In the genomic region with DNA sequence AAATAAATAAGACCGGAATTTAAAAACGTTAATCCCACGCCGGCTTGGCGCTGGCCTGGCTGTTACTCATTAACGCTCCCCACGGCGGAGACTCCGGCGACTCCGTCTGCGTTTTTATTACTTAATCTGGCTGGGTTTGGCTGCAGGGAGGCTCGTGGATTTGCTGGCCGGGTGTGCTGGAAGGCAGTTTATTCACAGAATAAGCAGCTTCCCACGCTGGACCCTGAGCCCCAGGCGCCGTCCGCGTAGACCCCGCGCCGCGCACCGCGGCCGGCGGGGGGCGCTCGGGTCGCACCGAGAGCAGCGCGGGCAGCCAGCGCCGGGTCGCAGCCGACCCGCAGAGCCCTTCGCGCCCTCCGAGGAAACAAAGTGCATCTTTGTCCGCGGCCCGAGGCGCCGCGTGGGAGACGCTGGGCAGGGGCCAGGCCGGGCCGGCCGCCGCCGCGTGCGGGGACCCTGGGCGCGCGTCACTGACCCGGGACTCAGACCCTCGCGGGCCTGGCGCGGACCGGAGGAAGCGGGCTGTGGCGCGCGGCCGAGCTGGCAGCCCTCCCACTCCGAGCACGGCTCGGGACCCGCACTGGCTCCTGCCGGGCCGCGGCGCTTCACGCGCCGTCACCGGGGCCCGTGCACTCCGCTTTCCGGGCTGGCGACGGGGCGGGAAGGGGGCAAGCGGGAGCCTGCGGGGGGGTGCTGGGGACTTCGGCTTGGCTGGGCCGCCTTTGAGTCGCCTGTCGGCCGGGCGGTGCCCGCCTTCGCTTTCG, we compare ENCODE assay signal across 8 cellular contexts. TPM values are rescaled to one million over a fixed set of nuclear protein-coding genes. Genes with fewer than 3 reads are reported as not detected.
DNase-seq lines count a peak whose midpoint lies in the region; ATAC-seq, FAIRE-seq and TF ChIP-seq lines count a peak whose summit lies in the region.

No MANE protein-coding gene starts in this region.

- peak; percentile 20 for DNase-seq in D721Med (ENCODE audit: insufficient read length, low spot score)
- DNase-seq in SK-N-MC (ENCODE audit: low read depth, low spot score), result no peak
- DNase-seq in activated naive CD8-positive, alpha-beta T cell treated with anti-CD3 and anti-CD28 coated beads, Interleukin-2, amount 10 ng/mL, durations not matched to agents 7 days and 5 days, result peak; percentile 87
- DNase-seq in cardiac muscle cell (ENCODE audit: low read depth in 1 of 2, low spot score in 1 of 2), result peak; percentile 83 to 88
- peak in 5 of 6 donors; percentile 48 to 87 (median 65) for DNase-seq in pancreas
- DNase-seq in tibial nerve (ENCODE audit: low spot score in 2 of 2), result peak; percentile 36 to 52

- ATAC-seq in GM19455 (IDR thresholded peaks at IDR 0.05; ENCODE audit: unreplicated experiment) (peak; percentile 59), HG03558 (IDR thresholded peaks at IDR 0.05; ENCODE audit: extremely low read depth, unreplicated experiment) (peak; percentile 28), pancreas (peak; percentile 62 to 75 (median 74))
- ATAC-seq in activated naive CD8-positive, alpha-beta T cell treated with anti-CD3 and anti-CD28 coated beads, Interleukin-2, amount 10 ng/mL, durations not matched to agents 7 days and 5 days (ENCODE audit: low read depth), result peak; percentile 37

- no peak for TF ChIP-seq POLR2A in tibial nerve (IDR thresholded peaks at IDR 0.05)

- peaks cover 37% of the 10 kb centered on the region for H3K4me1 Mint-ChIP-seq in activated naive CD8-positive, alpha-beta T cell treated with anti-CD3 and anti-CD28 coated beads, Interleukin-2, amount 10 ng/mL, durations not matched to agents 7 days and 5 days

- H3K36me3 Mint-ChIP-seq in activated naive CD8-positive, alpha-beta T cell treated with anti-CD3 and anti-CD28 coated beads, Interleukin-2, amount 10 ng/mL, durations not matched to agents 7 days and 5 days, result no peaks in the 10 kb centered on the region

- H3K27me3 ChIP-seq in cardiac muscle cell (no peaks in the 10 kb centered on the region), pancreas (no peaks in the 10 kb centered on the region), tibial nerve (no peaks in the 10 kb centered on the region)

- TF ChIP-seq EP300 in tibial nerve (IDR thresholded peaks at IDR 0.05), result peak in 1 of 2 donors; percentile 9

- peak overlapping the region; percentile 99 for H3K27ac Mint-ChIP-seq in activated naive CD8-positive, alpha-beta T cell treated with anti-CD3 and anti-CD28 coated beads, Interleukin-2, amount 10 ng/mL, durations not matched to agents 7 days and 5 days

- WGBS in pancreas, 2 donors, result 0 to 1% methylated on average over 73 to 98 of the region's 98 CpGs
- WGBS in tibial nerve, 2 donors, result 0 to 1% methylated on average over 13 to 18 of the region's 98 CpGs

- H3K36me3 ChIP-seq in SK-N-MC (ENCODE audit: insufficient read depth, low read length) (no peaks in the 10 kb centered on the region), cardiac muscle cell (no peaks in the 10 kb centered on the region), pancreas (no peaks in the 10 kb centered on the region), tibial nerve (no peaks in the 10 kb centered on the region)

- POLR2A ChIA-PET in activated naive CD8-positive, alpha-beta T cell treated with anti-CD3 and anti-CD28 coated beads, Interleukin-2, amount 10 ng/mL, durations not matched to agents 7 days and 5 days (lab: Charles Lee), result interaction anchor here (0.6 to 2.4 kb wide), 31 partner anchors 9 to 519 kb away, joined by 3 to 25 read pairs (median 4); a partner anchor contains a TSS

- H3K4me1 ChIP-seq in cardiac muscle cell (ENCODE audit: low read depth), result peaks cover 15% of the 10 kb centered on the region
- peaks cover 0 to 25% (median 0%) of the 10 kb centered on the region in 3 donors for H3K4me1 ChIP-seq in pancreas
- H3K4me1 ChIP-seq in tibial nerve, result peaks cover 0 to 41% (median 12%) of the 10 kb centered on the region in 4 donors

- peak overlapping the region; percentile 76 for H3K4me3 ChIP-seq in SK-N-MC
- peak overlapping the region; percentile 76 for H3K4me3 ChIP-seq in cardiac muscle cell
- H3K4me3 ChIP-seq in pancreas, result peak overlapping the region; percentile 74 to 98 (median 82)
- peak overlapping the region; percentile 43 to 97 (median 86) for H3K4me3 ChIP-seq in tibial nerve

- H3K27ac ChIP-seq in SK-N-MC, result peak overlapping the region; percentile 78
- H3K27ac ChIP-seq in cardiac muscle cell, result peak overlapping the region; percentile 76
- H3K27ac ChIP-seq in pancreas, result peak overlapping the region; percentile 88 to 97 (median 94)
- peak overlapping the region; percentile 97 to 99 (median 97) for H3K27ac ChIP-seq in tibial nerve

- intact Hi-C loops in pancreas (cut with DNase I), result loop anchor here in 2 of 3 donors (10.0 kb wide), 1 partner anchor 208 kb away; no protein-coding TSS in a partner anchor

- H3K9me3 ChIP-seq in SK-N-MC (ENCODE audit: low read depth, low read length), result no peaks in the 10 kb centered on the region
- H3K9me3 ChIP-seq in cardiac muscle cell (ENCODE audit: low read depth), result no peaks in the 10 kb centered on the region
- H3K9me3 ChIP-seq in pancreas, result no peaks in the 10 kb centered on the region
- no peaks in the 10 kb centered on the region for H3K9me3 ChIP-seq in tibial nerve

- no peaks in the 10 kb centered on the region for H3K9me3 Mint-ChIP-seq in activated naive CD8-positive, alpha-beta T cell treated with anti-CD3 and anti-CD28 coated beads, Interleukin-2, amount 10 ng/mL, durations not matched to agents 7 days and 5 days

- FAIRE-seq in D721Med (lab: Jason Lieb, UNC), result no peak
- FAIRE-seq in pancreas (lab: Jason Lieb, UNC), result no peak

- TF ChIP-seq CTCF in D721Med (IDR thresholded peaks at IDR 0.05; ENCODE audit: insufficient read depth, missing control alignments) (peak; percentile 55), cardiac muscle cell (IDR thresholded peaks at IDR 0.05; ENCODE audit: low read depth, low read length) (peak; percentile 51), pancreas (IDR thresholded peaks at IDR 0.05) (peak in 3 of 4 donors; percentile 49 to 75 (median 74)), tibial nerve (IDR thresholded peaks at IDR 0.05) (peak; percentile 79 to 98 (median 94))

- H3K4me3 Mint-ChIP-seq in activated naive CD8-positive, alpha-beta T cell treated with anti-CD3 and anti-CD28 coated beads, Interleukin-2, amount 10 ng/mL, durations not matched to agents 7 days and 5 days, result peak overlapping the region; percentile 96

- peak overlapping the region; percentile 76 for H3K9ac ChIP-seq in SK-N-MC (ENCODE audit: insufficient read length)

- no peaks in the 10 kb centered on the region for H3K27me3 Mint-ChIP-seq in activated naive CD8-positive, alpha-beta T cell treated with anti-CD3 and anti-CD28 coated beads, Interleukin-2, amount 10 ng/mL, durations not matched to agents 7 days and 5 days

RNA-seq across cellular contexts. Expression of a gene that starts 0.6 kb away (rescaled TPM):
- 10 to 100 TPM; 19.6 to 21.8 TPM for total RNA-seq in activated naive CD8-positive, alpha-beta T cell treated with anti-CD3 and anti-CD28 coated beads, Interleukin-2, amount 10 ng/mL, durations not matched to agents 7 days and 5 days
- total RNA-seq in cardiac muscle cell, result 9.2 and 18.3 TPM in 2 replicates
- 3.5 and 10.1 TPM in 2 replicates for polyA plus RNA-seq in cardiac muscle cell
- total RNA-seq in pancreas, result 1 to 10 TPM; 1.4 to 4.1 (median 2.2) TPM
- 1 to 10 TPM; 2.3 to 6.0 TPM for polyA plus RNA-seq in pancreas
- 10 to 100 TPM; 43.5 to 61.7 (median 48.9) TPM for total RNA-seq in tibial nerve

RNA-seq across cellular contexts. Expression of a gene that starts 28.2 kb away (rescaled TPM):
- 10 to 100 TPM; 93.8 to 99.3 TPM for total RNA-seq in activated naive CD8-positive, alpha-beta T cell treated with anti-CD3 and anti-CD28 coated beads, Interleukin-2, amount 10 ng/mL, durations not matched to agents 7 days and 5 days
- total RNA-seq in cardiac muscle cell (116 and 204 TPM in 2 replicates), pancreas (10 to 100 TPM; 27.1 to 59.3 (median 42.4) TPM), tibial nerve (10 to 100 TPM; 79.5 to 93.3 (median 84.2) TPM)
- polyA plus RNA-seq in cardiac muscle cell (360 and 413 TPM in 2 replicates), pancreas (10 to 100 TPM; 39.3 to 87.4 TPM)

RNA-seq across cellular contexts. Expression of a gene that starts 41.3 kb away (rescaled TPM):
- total RNA-seq in activated naive CD8-positive, alpha-beta T cell treated with anti-CD3 and anti-CD28 coated beads, Interleukin-2, amount 10 ng/mL, durations not matched to agents 7 days and 5 days, result 10 to 100 TPM; 23.2 to 24.1 TPM
- total RNA-seq in cardiac muscle cell, result 21.4 and 25.9 TPM in 2 replicates
- 51.5 and 53.2 TPM in 2 replicates for polyA plus RNA-seq in cardiac muscle cell
- total RNA-seq in pancreas, result 10 to 100 TPM; 16.1 to 28.4 (median 21.7) TPM
- 10 to 100 TPM; 56.8 to 58.6 TPM for polyA plus RNA-seq in pancreas
- total RNA-seq in tibial nerve, result 100 to 1,000 TPM in 1 of 4 donors, 10 to 100 TPM in 3; 12.7 to 301 (median 19.1) TPM
